In genomic region chr19:38929929-38930775, GRCh38 we compare ENCODE assay signal across 1 cellular context.
TF ChIP-seq lines count a peak whose summit lies in the region.

TSS of gene SARS2 (minus strand) at chr19:38930763. CDS start at chr19:38930736, 27 bp downstream.

TF ChIP-seq in HEK293, 187 proteins besides CTCF, POLR2A, EP300 and RAD21 (continued from another document and continues in another):
- TF ChIP-seq ZBTB11 (tag by site-specific recombination; conservative IDR thresholded peaks at IDR 0.05; ENCODE audit: low read depth) = peak; percentile 52
- peak; percentile 82 for TF ChIP-seq REPIN1 (tag by site-specific recombination; IDR thresholded peaks at IDR 0.05; ENCODE audit: low read depth)
- TF ChIP-seq ZBTB6 (tag by site-specific recombination; IDR thresholded peaks at IDR 0.05) = 0 out of 2 replicates have a peak, but pooled peaks have one; percentile 47
- peak; percentile 67; the same call in 1 of the 2 replicates for TF ChIP-seq ZNF843 (tag by site-specific recombination; IDR thresholded peaks at IDR 0.05)
- peak; percentile 76; the same call in 1 of the 2 replicates for TF ChIP-seq ZNF121 (tag by site-specific recombination; IDR thresholded peaks at IDR 0.05)
- TF ChIP-seq ZNF561 (tag by site-specific recombination; IDR thresholded peaks at IDR 0.05; ENCODE audit: borderline replicate concordance) = peak; percentile 98; the same call in 1 of the 2 replicates
- TF ChIP-seq ZNF544 (tag by site-specific recombination; IDR thresholded peaks at IDR 0.05) = no peak
- TF ChIP-seq ZNF571 (tag by site-specific recombination; IDR thresholded peaks at IDR 0.05) = no peak
- no peak for TF ChIP-seq ZNF776 (tag by site-specific recombination; IDR thresholded peaks at IDR 0.05; ENCODE audit: borderline replicate concordance)
- no peak for TF ChIP-seq GLI4 (tag by site-specific recombination; IDR thresholded peaks at IDR 0.05)
- TF ChIP-seq ZNF629 (tag by site-specific recombination; IDR thresholded peaks at IDR 0.05) = peak; percentile 70
- peak; percentile 34; the same call in 1 of the 2 replicates for TF ChIP-seq SCRT1 (tag by site-specific recombination; IDR thresholded peaks at IDR 0.05; ENCODE audit: borderline replicate concordance)
- peak; percentile 85 for TF ChIP-seq ZNF391 (tag by site-specific recombination; IDR thresholded peaks at IDR 0.05; ENCODE audit: borderline replicate concordance, low read depth)
- TF ChIP-seq ELK4 (IDR thresholded peaks at IDR 0.05; ENCODE audit: borderline replicate concordance, low read depth, low read length) = no peak
- no peak for TF ChIP-seq ZNF585B (tag by site-specific recombination; IDR thresholded peaks at IDR 0.05)
- TF ChIP-seq ZNF501 (tag by site-specific recombination; IDR thresholded peaks at IDR 0.05) = peak; percentile 99
- no peak for TF ChIP-seq ZNF521 (tag by site-specific recombination; IDR thresholded peaks at IDR 0.05)
- no peak for TF ChIP-seq ZNF19 (tag by site-specific recombination; IDR thresholded peaks at IDR 0.05; ENCODE audit: low read depth)
- no peak for TF ChIP-seq ZNF174 (tag by site-specific recombination; IDR thresholded peaks at IDR 0.05)
- no peak for TF ChIP-seq ZNF362 (tag by site-specific recombination; IDR thresholded peaks at IDR 0.05)
- TF ChIP-seq BCL11A (tag by site-specific recombination; IDR thresholded peaks at IDR 0.05; ENCODE audit: low read depth) = peak; percentile 99
- no peak for TF ChIP-seq ZNF707 (tag by site-specific recombination; IDR thresholded peaks at IDR 0.05)
- no peak for TF ChIP-seq ZNF214 (tag by site-specific recombination; IDR thresholded peaks at IDR 0.05; ENCODE audit: borderline replicate concordance)
- TF ChIP-seq PRDM10 (tag by site-specific recombination; IDR thresholded peaks at IDR 0.05) = no peak; the same call in 1 of the 2 replicates
- TF ChIP-seq OSR2 (tag by site-specific recombination; IDR thresholded peaks at IDR 0.05) = no peak
- TF ChIP-seq ZNF133 (tag by site-specific recombination; IDR thresholded peaks at IDR 0.05) = 0 out of 2 replicates have a peak, but pooled peaks have one; percentile 32
- peak; percentile 94 for TF ChIP-seq SP7 (tag by site-specific recombination; IDR thresholded peaks at IDR 0.05)
- 0 out of 2 replicates have a peak, but pooled peaks have one; percentile 27 for TF ChIP-seq ZNF138 (tag by site-specific recombination; IDR thresholded peaks at IDR 0.05; ENCODE audit: borderline replicate concordance)
- no peak; the same call in 1 of the 2 replicates for TF ChIP-seq ZNF664 (tag by site-specific recombination; IDR thresholded peaks at IDR 0.05)
- no peak for TF ChIP-seq ZNF223 (tag by site-specific recombination; IDR thresholded peaks at IDR 0.05)
- TF ChIP-seq ZNF449 (tag by site-specific recombination; IDR thresholded peaks at IDR 0.05) = peak; percentile 64; the same call in 1 of the 2 replicates
- peak; percentile 91 for TF ChIP-seq ZNF792 (tag by site-specific recombination; IDR thresholded peaks at IDR 0.05)
- TF ChIP-seq ZSCAN16 (tag by site-specific recombination; IDR thresholded peaks at IDR 0.05) = peak; percentile 89; the same call in 1 of the 2 replicates
- TF ChIP-seq ZNF184 (tag by site-specific recombination; IDR thresholded peaks at IDR 0.05) = no peak
- no peak for TF ChIP-seq ZNF157 (tag by site-specific recombination; IDR thresholded peaks at IDR 0.05)
- TF ChIP-seq KLF7 (tag by site-specific recombination; IDR thresholded peaks at IDR 0.05; ENCODE audit: borderline replicate concordance) = no peak; the same call in 1 of the 2 replicates
- peak; percentile 100 for TF ChIP-seq HIC1 (tag by site-specific recombination; IDR thresholded peaks at IDR 0.05)
- TF ChIP-seq ZNF580 (tag by site-specific recombination; IDR thresholded peaks at IDR 0.05) = peak; percentile 97
- 0 out of 2 replicates have a peak, but pooled peaks have one; percentile 63 for TF ChIP-seq SCRT2 (tag by site-specific recombination; IDR thresholded peaks at IDR 0.05)
- peak; percentile 47; the same call in 1 of the 2 replicates for TF ChIP-seq ZBTB21 (tag by site-specific recombination; IDR thresholded peaks at IDR 0.05)
- TF ChIP-seq ZNF140 (tag by site-specific recombination; IDR thresholded peaks at IDR 0.05) = no peak
- no peak for TF ChIP-seq ZNF777 (tag by site-specific recombination; IDR thresholded peaks at IDR 0.05; ENCODE audit: borderline replicate concordance)
- peak; percentile 66 for TF ChIP-seq ZNF341 (tag by site-specific recombination; IDR thresholded peaks at IDR 0.05; ENCODE audit: low read depth)
- peak; percentile 97 for TF ChIP-seq ZNF24 (tag by site-specific recombination; IDR thresholded peaks at IDR 0.05)
- TF ChIP-seq ZBTB17 (tag by site-specific recombination; IDR thresholded peaks at IDR 0.05) = peak; percentile 84
- 0 out of 2 replicates have a peak, but pooled peaks have one; percentile 25 for TF ChIP-seq PRDM4 (tag by site-specific recombination; IDR thresholded peaks at IDR 0.05)
- TF ChIP-seq OVOL3 (tag by site-specific recombination; IDR thresholded peaks at IDR 0.05) = peak; percentile 27; the same call in 1 of the 2 replicates
- 0 out of 2 replicates have a peak, but pooled peaks have one; percentile 15 for TF ChIP-seq ZNF623 (tag by site-specific recombination; IDR thresholded peaks at IDR 0.05)
- peak; percentile 76 for TF ChIP-seq ZNF610 (tag by site-specific recombination; IDR thresholded peaks at IDR 0.05; ENCODE audit: borderline replicate concordance)
